Comparison of ENCODE assay signal across 8 cellular contexts in the genomic region with DNA sequence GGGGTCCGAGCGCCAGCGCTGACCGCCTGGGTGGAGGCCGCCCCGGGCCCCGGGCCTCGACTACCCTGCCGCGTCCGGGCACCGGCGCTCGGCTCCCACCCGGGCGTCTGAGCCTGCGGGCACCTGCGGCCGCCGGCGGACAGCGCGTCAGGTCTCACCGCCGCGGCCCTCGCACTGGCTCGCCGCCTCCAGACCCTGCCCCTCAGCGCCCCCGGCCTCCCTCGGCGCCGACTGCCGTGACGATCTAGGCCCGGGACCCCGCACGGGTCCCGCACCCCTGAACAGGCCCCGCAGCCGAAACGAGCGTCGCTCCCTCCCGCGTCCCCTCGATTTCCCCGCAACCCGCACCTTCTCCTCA. TPM values are rescaled to one million over a fixed set of nuclear protein-coding genes. Genes with fewer than 3 reads are reported as not detected.
DNase-seq lines count a peak whose midpoint lies in the region; ATAC-seq, FAIRE-seq and TF ChIP-seq lines count a peak whose summit lies in the region.

No MANE protein-coding gene starts in this region.

- peaks cover 3% of the 10 kb centered on the region; the same call in 1 of the 2 replicates for H4K20me1 ChIP-seq in K562 (replicated peaks; ENCODE audit: control insufficient read depth, insufficient read depth, low read length)

- 0% methylated on average over 24 of the region's 50 CpGs for WGBS in K562 (ENCODE audit: insufficient coverage, low coverage, missing lambda C conversion rate)
- WGBS in thymus, result under 1% methylated on average over 50 of the region's 50 CpGs

- no peak for FAIRE-seq in K562 (lab: Jason Lieb, UNC)

- H3K9me3 ChIP-seq in K562 (replicated peaks; ENCODE audit: control insufficient read depth, insufficient read depth, low read depth, low read length) (no peaks in the 10 kb centered on the region), left lung (no peaks in the 10 kb centered on the region), thymus (ENCODE audit: control insufficient read depth) (no peaks in the 10 kb centered on the region)

- POLR2A ChIA-PET in K562 (lab: Yijun Ruan, JAX), result interaction anchor here (0.7 to 2.4 kb wide), 16 partner anchors 9 to 304 kb away, joined by 3 to 15 read pairs (median 4); partner anchors contain the start of gene VPS33B

- no TSS peak for BruUV-seq in K562 (replicated peaks; lab: Mats Ljungman, UMichigan)

- no peak for TF ChIP-seq RAD21 in K562 (CRISPR knock-in tag; conservative IDR thresholded peaks at IDR 0.05 in 1 of 2, IDR thresholded peaks at IDR 0.05 in 1 of 2)

- H3K9ac ChIP-seq in K562 (ENCODE audit: insufficient read depth in 1 of 2, low read depth in 2 of 2, low read length in 2 of 2), result peak overlapping the region; percentile 98 to 100

- ATAC-seq in GM21529 (IDR thresholded peaks at IDR 0.05; ENCODE audit: unreplicated experiment), result peak; percentile 13
- peak; percentile 28 for ATAC-seq in K562
- peak; percentile 32 for ATAC-seq in left lung

- H3K79me2 ChIP-seq in K562 (ENCODE audit: control insufficient read depth, insufficient read depth, low read length), result peaks cover 71% of the 10 kb centered on the region

- CTCF ChIA-PET in K562 (lab: Yijun Ruan, JAX; ENCODE audit: low intra/inter-chr PET ratio), result no interaction called here

- peaks cover 12 to 28% of the 10 kb centered on the region in 2 experiments; a peak in 4 of 5 replicates for H3K4me1 ChIP-seq in K562 (replicated peaks in 1 of 2; ENCODE audit: control insufficient read depth in 2 of 2, insufficient read depth in 2 of 2, low read length in 2 of 2)
- peaks cover 0 to 10% of the 10 kb centered on the region in 2 donors for H3K4me1 ChIP-seq in left lung
- peaks cover 9% of the 10 kb centered on the region for H3K4me1 ChIP-seq in thymus (ENCODE audit: control insufficient read depth, insufficient read depth, low read length)

- in situ Hi-C loops in K562 (cut with MboI), result no loop called here

- TF ChIP-seq CTCF in K562 (IDR thresholded peaks at IDR 0.05 in 2 of 3, conservative IDR thresholded peaks at IDR 0.05 in 1 of 3; ENCODE audit: insufficient read depth in 2 of 3, low read depth in 1 of 3, low read length in 3 of 3), result no peak
- no peak for TF ChIP-seq CTCF in left lung (IDR thresholded peaks at IDR 0.05)

- H3K9me1 ChIP-seq in K562 (ENCODE audit: control insufficient read depth, insufficient read depth, low read length), result no peaks in the 10 kb centered on the region

- H3K27ac ChIP-seq in K562 (ENCODE audit: extremely low read depth, low read depth, low read length) (peak overlapping the region; percentile 99), left lung (peak overlapping the region; percentile 62 to 83), thymus (ENCODE audit: low read depth) (peak overlapping the region; percentile 64)

- peak overlapping the region; percentile 78; the same call in 1 of the 2 replicates for H2AFZ ChIP-seq in K562 (ENCODE audit: low read depth, low read length)

- intact Hi-C loops in K562 (cut with micrococcal nuclease), result loop anchor here (5.0 kb wide), 2 partner anchors 37 to 53 kb away; no protein-coding TSS in a partner anchor
- intact Hi-C loops in left lung (cut with DNase I), result no loop called here

- peaks cover 26% of the 10 kb centered on the region; the same call in 2 of the 3 replicates for H3K36me3 ChIP-seq in K562 (ENCODE audit: control insufficient read depth, insufficient read depth, low read length)
- H3K36me3 ChIP-seq in left lung, result peaks cover 0 to 17% of the 10 kb centered on the region in 2 donors
- peaks cover 13% of the 10 kb centered on the region for H3K36me3 ChIP-seq in thymus (ENCODE audit: control insufficient read depth, insufficient read depth)

- TF ChIP-seq EP300 in K562 (IDR thresholded peaks at IDR 0.05; ENCODE audit: low read length), result no peak

- peak overlapping the region; percentile 91 for H3K4me2 ChIP-seq in K562 (ENCODE audit: insufficient read depth, low read length)

- H3K27me3 ChIP-seq in K562 (ENCODE audit: control insufficient read depth in 2 of 2, insufficient read depth in 2 of 2, low read length in 2 of 2), result no peaks in the 10 kb centered on the region
- H3K27me3 ChIP-seq in left lung, result no peaks in the 10 kb centered on the region
- H3K27me3 ChIP-seq in thymus (ENCODE audit: control insufficient read depth, insufficient read depth), result no peaks in the 10 kb centered on the region

- no peak for TF ChIP-seq POLR2A in K562 (conservative IDR thresholded peaks at IDR 0.05)

- H3K4me3 ChIP-seq in GM08714 (ENCODE audit: low read length) (peak overlapping the region; percentile 98), K562 (peak overlapping the region; percentile 91), left lung (peak overlapping the region; percentile 92 to 98), thymus (ENCODE audit: low read length) (peak overlapping the region; percentile 84)
- peak overlapping the region; percentile 80 for H3K4me3 ChIP-seq in Jurkat, Clone E6-1 (ENCODE audit: low read length)

- DNase-seq in Jurkat, Clone E6-1 (ENCODE audit: low read depth, low spot score), result no peak
- DNase-seq in K562 (ENCODE audit: extremely low read depth in 1 of 4, low spot score in 3 of 4) (peak in 3 of 4 experiments; percentile 44 to 72 (median 72)), left lung (peak; percentile 35 to 86), superior temporal gyrus (ENCODE audit: extremely low spot score) (no peak)
- no peak for DNase-seq in stimulated activated CD4-positive, alpha-beta T cell treated with anti-CD3 and anti-CD28 coated beads, Interleukin-4, amount 100 ng/mL, for 1 hour

RNA-seq across cellular contexts. Expression of gene PRC1, which starts 0.3 kb away (rescaled TPM):
- polyA plus RNA-seq in Jurkat, Clone E6-1 (2012; ENCODE audit: insufficient read depth, insufficient read length), result 224 TPM
- 402 and 749 TPM in 2 replicates for total RNA-seq in K562 (2011; cell fraction: chromatin; rRNA removed; ENCODE audit: low replicate concordance)
- 233 and 300 TPM in 2 replicates for total RNA-seq in K562 (2011; cell fraction: nucleolus; rRNA removed)
- total RNA-seq in K562 (2011; cell fraction: nucleoplasm; rRNA removed), result 292 and 338 TPM in 2 replicates
- total RNA-seq in K562 (2014; rRNA removed) (226 and 263 TPM in 2 replicates), K562 (2014; rRNA removed; fragmentation: Illumina TruSeq; extraction: Trizol) (201 and 210 TPM in 2 replicates), K562 (2015; rRNA removed; fragmentation: Illumina TruSeq; extraction: Trizol) (223 and 228 TPM in 2 replicates), K562 (2021) (150 and 181 TPM in 2 replicates), left lung (10 to 100 TPM; 10.4 to 31.2 TPM)
- polyA plus RNA-seq in K562 (2011; rRNA removed) (391 and 460 TPM in 2 replicates), K562 (2014; fragmentation: Illumina TruSeq; extraction: Trizol) (248 and 284 TPM in 2 replicates), K562 (2014; fragmentation: Nextera tagmentation; extraction: Ambion mirVana) (100 to 1,000 TPM; 156 to 240 TPM), K562 (2014; rRNA removed) (256 and 264 TPM in 2 replicates), thymus (18.7 TPM)
- polyA plus RNA-seq in K562 (2011; cell fraction: cytosol; rRNA removed), result 329 and 446 TPM in 2 replicates
- polyA plus RNA-seq in K562 (2011; cell fraction: nucleus; rRNA removed), result 1,023 and 1,561 TPM in 2 replicates
- 176 and 186 TPM in 2 replicates for polyA plus RNA-seq in K562 (2012)
- polyA minus RNA-seq in K562 (2011; rRNA and poly(A)+ RNA removed), result 342 and 344 TPM in 2 replicates
- polyA minus RNA-seq in K562 (2011; cell fraction: cytosol; rRNA and poly(A)+ RNA removed), result 145 and 166 TPM in 2 replicates
- 175 and 402 TPM in 2 replicates for polyA minus RNA-seq in K562 (2011; cell fraction: nucleus; rRNA and poly(A)+ RNA removed)

RNA-seq across cellular contexts. Expression of gene VPS33B, which starts 28.4 kb away (rescaled TPM):
- polyA plus RNA-seq in Jurkat, Clone E6-1 (2012; ENCODE audit: insufficient read depth, insufficient read length), result 21.3 TPM
- 35.4 and 57.8 TPM in 2 replicates for total RNA-seq in K562 (2011; cell fraction: chromatin; rRNA removed; ENCODE audit: low replicate concordance)
- total RNA-seq in K562 (2011; cell fraction: nucleolus; rRNA removed), result 34.5 and 42.0 TPM in 2 replicates
- 28.3 and 30.4 TPM in 2 replicates for total RNA-seq in K562 (2011; cell fraction: nucleoplasm; rRNA removed)
- total RNA-seq in K562 (2014; rRNA removed) (9.4 and 10.2 TPM in 2 replicates), K562 (2014; rRNA removed; fragmentation: Illumina TruSeq; extraction: Trizol) (14.3 and 14.8 TPM in 2 replicates), K562 (2015; rRNA removed; fragmentation: Illumina TruSeq; extraction: Trizol) (13.0 and 13.5 TPM in 2 replicates), K562 (2021) (19.6 and 19.9 TPM in 2 replicates), left lung (10 to 100 TPM; 11.8 to 16.6 TPM)
- polyA plus RNA-seq in K562 (2011; rRNA removed) (25.5 and 28.0 TPM in 2 replicates), K562 (2014; fragmentation: Illumina TruSeq; extraction: Trizol) (12.4 and 16.3 TPM in 2 replicates), K562 (2014; fragmentation: Nextera tagmentation; extraction: Ambion mirVana) (10 to 100 TPM in 1 of 2 experiments, 1 to 10 TPM in 1; 9.8 to 10.7 TPM), K562 (2014; rRNA removed) (12.7 and 15.1 TPM in 2 replicates), thymus (19.0 TPM)
- polyA plus RNA-seq in K562 (2011; cell fraction: cytosol; rRNA removed), result 12.5 and 12.9 TPM in 2 replicates
- polyA plus RNA-seq in K562 (2011; cell fraction: nucleus; rRNA removed), result 34.8 and 45.4 TPM in 2 replicates
- polyA plus RNA-seq in K562 (2012), result 22.2 and 32.7 TPM in 2 replicates
- polyA minus RNA-seq in K562 (2011; rRNA and poly(A)+ RNA removed), result 13.7 and 22.8 TPM in 2 replicates
- polyA minus RNA-seq in K562 (2011; cell fraction: cytosol; rRNA and poly(A)+ RNA removed), result 4.2 and 20.6 TPM in 2 replicates
- polyA minus RNA-seq in K562 (2011; cell fraction: nucleus; rRNA and poly(A)+ RNA removed), result 7.9 and 12.8 TPM in 2 replicates

RNA-seq across cellular contexts. Expression of gene RCCD1, which starts 39.4 kb away (rescaled TPM):
- polyA plus RNA-seq in Jurkat, Clone E6-1 (2012; ENCODE audit: insufficient read depth, insufficient read length), result 58.0 TPM
- 100 and 115 TPM in 2 replicates for total RNA-seq in K562 (2011; cell fraction: chromatin; rRNA removed; ENCODE audit: low replicate concordance)
- 74.7 and 75.5 TPM in 2 replicates for total RNA-seq in K562 (2011; cell fraction: nucleolus; rRNA removed)
- total RNA-seq in K562 (2011; cell fraction: nucleoplasm; rRNA removed), result 86.9 and 97.7 TPM in 2 replicates
- total RNA-seq in K562 (2014; rRNA removed), result 38.1 and 41.2 TPM in 2 replicates
- total RNA-seq in K562 (2014; rRNA removed; fragmentation: Illumina TruSeq; extraction: Trizol), result 17.0 and 18.0 TPM in 2 replicates
- 16.7 and 23.7 TPM in 2 replicates for total RNA-seq in K562 (2015; rRNA removed; fragmentation: Illumina TruSeq; extraction: Trizol)
- total RNA-seq in K562 (2021), result 44.0 and 45.9 TPM in 2 replicates
- polyA plus RNA-seq in K562 (2011; rRNA removed), result 28.5 and 39.6 TPM in 2 replicates
- 17.6 and 22.6 TPM in 2 replicates for polyA plus RNA-seq in K562 (2011; cell fraction: cytosol; rRNA removed)
- polyA plus RNA-seq in K562 (2011; cell fraction: nucleus; rRNA removed), result 232 and 244 TPM in 2 replicates
- polyA plus RNA-seq in K562 (2012), result 41.3 and 51.9 TPM in 2 replicates
- polyA plus RNA-seq in K562 (2014; fragmentation: Illumina TruSeq; extraction: Trizol), result 22.3 and 24.7 TPM in 2 replicates
- 10 to 100 TPM; 11.1 to 12.2 TPM for polyA plus RNA-seq in K562 (2014; fragmentation: Nextera tagmentation; extraction: Ambion mirVana)
- polyA plus RNA-seq in K562 (2014; rRNA removed), result 45.2 and 51.4 TPM in 2 replicates
- polyA minus RNA-seq in K562 (2011; rRNA and poly(A)+ RNA removed), result 10.3 and 13.1 TPM in 2 replicates
- polyA minus RNA-seq in K562 (2011; cell fraction: cytosol; rRNA and poly(A)+ RNA removed), result 9.4 and 12.6 TPM in 2 replicates
- 25.3 and 29.9 TPM in 2 replicates for polyA minus RNA-seq in K562 (2011; cell fraction: nucleus; rRNA and poly(A)+ RNA removed)
- total RNA-seq in left lung, result 10 to 100 TPM in 1 of 2 donors, 1 to 10 TPM in 1; 9.8 to 12.5 TPM
- 5.0 TPM for polyA plus RNA-seq in thymus

RNA-seq across cellular contexts. Expression of gene UNC45A, which starts 59.0 kb away (rescaled TPM):
- 53.8 TPM for polyA plus RNA-seq in Jurkat, Clone E6-1 (2012; ENCODE audit: insufficient read depth, insufficient read length)
- total RNA-seq in K562 (2011; cell fraction: chromatin; rRNA removed; ENCODE audit: low replicate concordance), result 131 and 331 TPM in 2 replicates
- 205 and 228 TPM in 2 replicates for total RNA-seq in K562 (2011; cell fraction: nucleolus; rRNA removed)
- total RNA-seq in K562 (2011; cell fraction: nucleoplasm; rRNA removed), result 113 and 152 TPM in 2 replicates
- total RNA-seq in K562 (2014; rRNA removed), result 59.8 and 65.2 TPM in 2 replicates
- total RNA-seq in K562 (2014; rRNA removed; fragmentation: Illumina TruSeq; extraction: Trizol), result 19.2 and 22.6 TPM in 2 replicates
- 47.7 and 52.5 TPM in 2 replicates for total RNA-seq in K562 (2015; rRNA removed; fragmentation: Illumina TruSeq; extraction: Trizol)
- total RNA-seq in K562 (2021), result 79.0 and 79.3 TPM in 2 replicates
- 43.7 and 56.7 TPM in 2 replicates for polyA plus RNA-seq in K562 (2011; rRNA removed)
- polyA plus RNA-seq in K562 (2011; cell fraction: cytosol; rRNA removed), result 46.7 and 62.9 TPM in 2 replicates
- polyA plus RNA-seq in K562 (2011; cell fraction: nucleus; rRNA removed), result 163 and 164 TPM in 2 replicates
- 75.1 and 75.7 TPM in 2 replicates for polyA plus RNA-seq in K562 (2012)
- 35.7 and 46.7 TPM in 2 replicates for polyA plus RNA-seq in K562 (2014; fragmentation: Illumina TruSeq; extraction: Trizol)
- 10 to 100 TPM; 22.4 to 23.1 TPM for polyA plus RNA-seq in K562 (2014; fragmentation: Nextera tagmentation; extraction: Ambion mirVana)
- polyA plus RNA-seq in K562 (2014; rRNA removed), result 54.5 and 55.5 TPM in 2 replicates
- 51.9 and 58.7 TPM in 2 replicates for polyA minus RNA-seq in K562 (2011; rRNA and poly(A)+ RNA removed)
- polyA minus RNA-seq in K562 (2011; cell fraction: cytosol; rRNA and poly(A)+ RNA removed), result 50.4 and 51.9 TPM in 2 replicates
- polyA minus RNA-seq in K562 (2011; cell fraction: nucleus; rRNA and poly(A)+ RNA removed), result 51.0 and 77.4 TPM in 2 replicates
- 10 to 100 TPM; 62.3 to 74.4 TPM for total RNA-seq in left lung
- polyA plus RNA-seq in thymus, result 38.9 TPM

Comparison
In these comparisons a context has a peak if more than half of its experiments do, and no peak if none do; other contexts are left out.
1. DNase-seq: peak in K562 (3 of 4) and left lung (2 of 2); none in Jurkat, Clone E6-1 (single experiment), superior temporal gyrus (single experiment) and stimulated activated CD4-positive, alpha-beta T cell treated with anti-CD3 and anti-CD28 coated beads, Interleukin-4, amount 100 ng/mL, for 1 hour (single experiment).
2. RNA of gene PRC1, which starts 0.3 kb away (total RNA-seq): 150 to 749 TPM in K562; 10.4 to 31.2 TPM in left lung; every median in the first group is over 4 times any median in the second.
3. Peak in every context shown above with its lines, with median percentiles within 50 percentile points of each other: H3K4me3 ChIP-seq, ATAC-seq and H3K27ac ChIP-seq.